9 cellular contexts compared by ENCODE assay signal in the genomic region with DNA sequence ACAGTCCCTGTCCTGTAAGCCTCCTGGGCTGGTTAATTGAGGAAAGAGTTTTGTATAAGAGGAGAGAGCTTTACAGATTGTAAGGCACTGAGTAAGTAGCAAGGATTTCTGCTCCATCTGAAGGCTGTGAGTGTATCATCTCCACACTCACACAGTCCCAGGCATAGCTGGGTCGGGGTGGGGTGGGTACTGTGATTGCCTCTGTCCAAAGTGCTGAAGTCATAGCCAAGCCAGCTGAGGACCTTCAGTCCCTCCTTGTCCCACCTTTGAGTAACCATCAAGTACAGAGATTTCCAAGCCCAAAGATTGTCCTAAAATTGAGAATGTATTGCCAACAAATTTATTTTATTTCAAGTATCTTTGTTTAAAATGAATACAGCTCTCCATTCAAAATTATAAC. TPM values are rescaled to one million over a fixed set of nuclear protein-coding genes. Genes with fewer than 3 reads are reported as not detected.
A peak's percentile ranks its signal among the peaks of the same experiment; 100 is the strongest.
DNase-seq lines count a peak whose midpoint lies in the region; ATAC-seq lines count a peak whose summit lies in the region.
"Had no signal": no experiment of that assay in that cellular context is flagged by ENCODE, and none has a peak within 500 bp of the region (broad histone marks: within the 10 kb centered on the region; RNA-seq: fewer than 3 reads in every experiment).

No MANE protein-coding gene starts in this region.

- H3K36me3 ChIP-seq in adipocyte (ENCODE audit: control insufficient read depth, insufficient read depth, low read length, severe bottlenecking) (no peaks in the 10 kb centered on the region), MG63 (no peaks in the 10 kb centered on the region)

- H3K27me3 ChIP-seq in adipocyte (replicated peaks; ENCODE audit: control insufficient read depth, insufficient read depth, low read length) (peaks cover 11% of the 10 kb centered on the region), MG63 (no peaks in the 10 kb centered on the region)

- DNase-seq in ELR (ENCODE audit: low read depth): peak; percentile 51
- peak; percentile 35 for DNase-seq in M059J (ENCODE audit: low read depth)
- DNase-seq in adipocyte (ENCODE audit: low read depth): peak; percentile 51
- peak; percentile 70 for DNase-seq in myocyte (ENCODE audit: low read depth)
- no peak for DNase-seq in GF-D8 (lab: John Stamatoyannopoulos, UW)
- no peak for DNase-seq in MG63
- DNase-seq: NCI-H146, SHP77 had no signal

- H3K9ac ChIP-seq in adipocyte (ENCODE audit: low read length): no peak overlapping the region

- H3K4me1 ChIP-seq in adipocyte (ENCODE audit: control insufficient read depth, insufficient read depth, low read length): peaks cover 3% of the 10 kb centered on the region

- H3K4me3 ChIP-seq in adipocyte (ENCODE audit: low read length): no peak overlapping the region
- no peak overlapping the region for H3K4me3 ChIP-seq in MG63

- no peaks in the 10 kb centered on the region for H3K9me3 ChIP-seq in adipocyte (ENCODE audit: control insufficient read depth, low read length)
- H3K9me3 ChIP-seq in MG63: no peaks in the 10 kb centered on the region

- ATAC-seq in HG02610 (IDR thresholded peaks at IDR 0.05; ENCODE audit: unreplicated experiment): no peak

RNA-seq across cellular contexts. Expression of a gene that starts 5.5 kb away (rescaled TPM):
- 18.0 and 23.1 TPM in 2 replicates for total RNA-seq in M059J (2014; rRNA removed; shearing (Covaris generic))
- total RNA-seq in myocyte: 71.7 and 74.5 TPM in 2 replicates
- polyA plus RNA-seq in myocyte (2012): 57.0 TPM
- total RNA-seq in MG63 (2014; rRNA removed; shearing (Covaris generic); ENCODE audit: low replicate concordance): 3.7 and 4.1 TPM in 2 replicates

RNA-seq across cellular contexts. Expression of a gene that starts 26.0 kb away (rescaled TPM):
- total RNA-seq in M059J (2014; rRNA removed; shearing (Covaris generic)): not detected in 2 replicates
- total RNA-seq in myocyte: not detected in 2 replicates
- polyA plus RNA-seq in myocyte (2012): 0.01 TPM
- not detected in 2 replicates for total RNA-seq in MG63 (2014; rRNA removed; shearing (Covaris generic); ENCODE audit: low replicate concordance)

Comparison
In these comparisons a context has a peak if more than half of its experiments do, and no peak if none do; other contexts are left out.
1. DNase-seq: peak in ELR (single experiment), M059J (single experiment), adipocyte (single experiment) and myocyte (single experiment); none in GF-D8 (single experiment) and MG63 (single experiment).